Comparison of ENCODE assay signal across 8 cellular contexts in the genomic region with DNA sequence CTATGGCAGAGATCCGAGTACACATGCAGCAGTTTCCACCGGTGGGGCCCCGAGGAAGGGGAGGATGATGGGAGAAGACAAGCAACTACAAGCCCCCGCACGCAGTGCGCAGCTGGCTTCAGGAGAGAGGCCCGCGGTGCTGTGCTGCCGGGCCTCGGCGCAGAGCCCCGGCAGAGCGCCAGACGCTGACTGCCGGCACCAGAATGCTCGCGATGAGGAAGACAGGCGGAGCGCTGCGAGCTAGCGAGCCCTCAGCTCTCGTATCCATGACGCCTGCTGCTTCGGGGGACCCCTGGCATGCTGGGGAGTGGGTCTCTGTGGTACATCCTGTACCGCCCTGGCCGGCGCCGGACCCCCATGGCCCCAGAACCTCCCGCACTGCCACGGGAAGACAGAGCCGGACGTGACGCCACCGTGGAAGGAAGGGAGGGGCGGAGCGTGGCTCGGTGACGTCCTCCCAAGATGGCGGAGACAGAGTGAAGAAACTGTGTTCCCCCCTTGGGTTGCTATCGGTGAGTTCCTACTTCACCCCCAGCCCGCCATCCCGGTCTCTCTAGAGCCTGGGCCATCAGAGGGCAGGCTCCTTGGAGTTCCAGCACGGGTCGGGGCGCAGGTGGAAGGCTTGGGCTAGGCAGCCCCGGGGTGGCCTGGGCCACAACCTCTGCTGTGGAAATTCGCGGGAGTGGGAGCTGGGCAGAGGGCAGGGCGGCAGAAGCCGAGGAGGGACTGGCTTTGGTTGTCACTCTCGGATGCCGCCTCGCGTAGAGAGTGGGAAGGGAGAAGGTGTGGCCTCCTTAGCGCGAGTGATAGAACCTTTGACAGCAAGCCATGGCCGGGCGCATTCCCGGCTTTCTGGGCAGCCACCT. TPM values are rescaled to one million over a fixed set of nuclear protein-coding genes. Genes with fewer than 3 reads are reported as not detected.
DNase-seq lines count a peak whose midpoint lies in the region; ATAC-seq and TF ChIP-seq lines count a peak whose summit lies in the region.

MYNN (plus strand) TSS at position 446 of the 866 bp plus-strand sequence. CDS start 900 bp downstream, outside the sequence.

- peaks cover 42% of the 10 kb centered on the region for H3K36me3 Mint-ChIP-seq in GM23338 (ENCODE audit: low read depth)

- H2AFZ ChIP-seq in GM23338 (peak within 1 kb of the TSS; percentile 86), neural cell (ENCODE audit: low read depth, low read length) (peak within 1 kb of the TSS; percentile 98)

- H3K4me1 ChIP-seq in GM23338 (ENCODE audit: insufficient read depth) (peaks cover 27% of the 10 kb centered on the region), stomach smooth muscle (ENCODE audit: control insufficient read depth, insufficient read depth, low read length) (peaks cover 5% of the 10 kb centered on the region)

- H3K9ac ChIP-seq in neural cell (ENCODE audit: low read length) (peak within 1 kb of the TSS; percentile 99), stomach smooth muscle (ENCODE audit: low read length in 2 of 2) (peak within 1 kb of the TSS; percentile 95 to 100)

- peaks cover 44% of the 10 kb centered on the region for H3K79me2 ChIP-seq in GM23338 (replicated peaks; ENCODE audit: insufficient read depth)
- H3K79me2 ChIP-seq in neural cell (replicated peaks; ENCODE audit: insufficient read depth, low read length) = peaks cover 26% of the 10 kb centered on the region

- peaks cover 5% of the 10 kb centered on the region for H3K36me3 ChIP-seq in GM23338 (ENCODE audit: insufficient read depth)
- no peaks in the 10 kb centered on the region for H3K36me3 ChIP-seq in neural cell (ENCODE audit: insufficient read depth, low read length)
- peaks cover 6 to 18% of the 10 kb centered on the region in 2 donors for H3K36me3 ChIP-seq in stomach smooth muscle (ENCODE audit: control insufficient read depth in 2 of 2, insufficient read depth in 2 of 2, low read length in 2 of 2)

- peak within 1 kb of the TSS; percentile 74 for H3K4me2 ChIP-seq in GM23338
- peak within 1 kb of the TSS; percentile 49 for H3K4me2 ChIP-seq in neural cell (ENCODE audit: low read length)

- no peaks in the 10 kb centered on the region for H3K27me3 ChIP-seq in GM23338 (ENCODE audit: insufficient read depth)
- peaks cover 5% of the 10 kb centered on the region for H3K27me3 ChIP-seq in neural cell (ENCODE audit: insufficient read depth, low read depth, low read length)
- H3K27me3 ChIP-seq in stomach smooth muscle (ENCODE audit: control insufficient read depth in 1 of 2, insufficient read depth in 2 of 2, low read length in 2 of 2) = no peaks in the 10 kb centered on the region

- H3K9me2 ChIP-seq in GM23338 (ENCODE audit: insufficient read depth) = no peaks in the 10 kb centered on the region
- H3K9me2 ChIP-seq in neural cell (ENCODE audit: insufficient read depth, low read length) = no peaks in the 10 kb centered on the region

- peaks cover 35% of the 10 kb centered on the region for H3K4me1 Mint-ChIP-seq in GM23338

- H3K4me3 Mint-ChIP-seq in GM23338 = peak within 1 kb of the TSS; percentile 97

- H3K9me3 Mint-ChIP-seq in GM23338 = peaks cover 9% of the 10 kb centered on the region; the same call in 1 of the 3 replicates

- peak; percentile 99 for TF ChIP-seq POLR2A in Raji (IDR thresholded peaks at IDR 0.05; ENCODE audit: insufficient read depth, low read depth, low read length)

- TF ChIP-seq RAD21 in neural cell (conservative IDR thresholded peaks at IDR 0.05) = peak; percentile 64

- H4K20me1 ChIP-seq in GM23338 (replicated peaks; ENCODE audit: insufficient read depth) = no peaks in the 10 kb centered on the region
- no peaks in the 10 kb centered on the region for H4K20me1 ChIP-seq in neural cell (ENCODE audit: insufficient read depth)

- ATAC-seq in GM23338 = peak; percentile 82

- TF ChIP-seq EP300 in neural cell (conservative IDR thresholded peaks at IDR 0.05; ENCODE audit: poor library complexity, severe bottlenecking) = peak; percentile 84

- H3K9me3 ChIP-seq in neural cell (ENCODE audit: low read length) = no peaks in the 10 kb centered on the region
- no peaks in the 10 kb centered on the region for H3K9me3 ChIP-seq in stomach smooth muscle (ENCODE audit: control insufficient read depth in 2 of 2, low read length in 2 of 2)

- peak; percentile 90 for DNase-seq in EL
- peak; percentile 94 for DNase-seq in GM23338 (ENCODE audit: low spot score)
- peak; percentile 72 for DNase-seq in LNCaP clone FGC (ENCODE audit: low read depth)
- peak; percentile 87 for DNase-seq in activated effector memory CD4-positive, alpha-beta T cell treated with Interleukin-2 at 50 U/mL for 16 hours
- DNase-seq in fibroblast of villous mesenchyme (ENCODE audit: low read depth) = peak; percentile 90

- H3K4me3 ChIP-seq in GM23338 (peak within 1 kb of the TSS; percentile 96), LNCaP clone FGC (ENCODE audit: low read depth, low read length) (peak within 1 kb of the TSS; percentile 92), fibroblast of villous mesenchyme (ENCODE audit: low read depth, low read length) (peak within 1 kb of the TSS; percentile 91), neural cell (ENCODE audit: low read length) (peak within 1 kb of the TSS; percentile 93), stomach smooth muscle (ENCODE audit: low read length in 2 of 2) (peak within 1 kb of the TSS; percentile 91 to 97)

- peak within 1 kb of the TSS; percentile 96 for H3K27ac ChIP-seq in GM23338 (ENCODE audit: low read depth)
- peak within 1 kb of the TSS; percentile 99 for H3K27ac ChIP-seq in neural cell (ENCODE audit: low read length)
- peak within 1 kb of the TSS; percentile 98 for H3K27ac ChIP-seq in stomach smooth muscle (ENCODE audit: low read length)

- H3K27ac Mint-ChIP-seq in GM23338 = peak within 1 kb of the TSS; percentile 98

- H3F3A ChIP-seq in GM23338 (replicated peaks; ENCODE audit: low read depth) (peaks cover 7% of the 10 kb centered on the region; the same call in 1 of the 2 replicates), neural cell (ENCODE audit: insufficient read depth, low read length, poor library complexity, severe bottlenecking) (no peaks in the 10 kb centered on the region)

- H3K27me3 Mint-ChIP-seq in GM23338 (ENCODE audit: insufficient read depth, low read depth, poor library complexity) = peaks cover 19% of the 10 kb centered on the region

- TF ChIP-seq CTCF in GM23338 (conservative IDR thresholded peaks at IDR 0.05; ENCODE audit: low read depth in 2 of 2) (no peak), LNCaP clone FGC (IDR thresholded peaks at IDR 0.05; ENCODE audit: control insufficient read depth, extremely low read depth, insufficient read depth) (no peak), fibroblast of villous mesenchyme (IDR thresholded peaks at IDR 0.05; ENCODE audit: insufficient read depth, low read depth, low read length) (peak; percentile 23), neural cell (IDR thresholded peaks at IDR 0.05; ENCODE audit: poor library complexity, severe bottlenecking) (peak; percentile 67)

TF ChIP-seq in GM23338, 12 proteins besides CTCF, POLR2A, EP300 and RAD21:
- peak; percentile 93 for TF ChIP-seq POLR2AphosphoS5 (IDR thresholded peaks at IDR 0.05; ENCODE audit: low read depth)
- TF ChIP-seq JUNB (IDR thresholded peaks at IDR 0.05; ENCODE audit: unreplicated experiment) = no peak
- TF ChIP-seq EZH2phosphoT487 (IDR thresholded peaks at IDR 0.05; ENCODE audit: unreplicated experiment) = no peak
- peak; percentile 93 for TF ChIP-seq CREB1 (CRISPR knock-in tag; IDR thresholded peaks at IDR 0.05; ENCODE audit: low read depth)
- TF ChIP-seq, protein P1, sequence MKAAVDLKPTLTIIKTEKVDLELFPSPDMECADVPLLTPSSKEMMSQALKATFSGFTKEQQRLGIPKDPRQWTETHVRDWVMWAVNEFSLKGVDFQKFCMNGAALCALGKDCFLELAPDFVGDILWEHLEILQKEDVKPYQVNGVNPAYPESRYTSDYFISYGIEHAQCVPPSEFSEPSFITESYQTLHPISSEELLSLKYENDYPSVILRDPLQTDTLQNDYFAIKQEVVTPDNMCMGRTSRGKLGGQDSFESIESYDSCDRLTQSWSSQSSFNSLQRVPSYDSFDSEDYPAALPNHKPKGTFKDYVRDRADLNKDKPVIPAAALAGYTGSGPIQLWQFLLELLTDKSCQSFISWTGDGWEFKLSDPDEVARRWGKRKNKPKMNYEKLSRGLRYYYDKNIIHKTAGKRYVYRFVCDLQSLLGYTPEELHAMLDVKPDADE (IDR thresholded peaks at IDR 0.05) = peak; percentile 67

TF ChIP-seq in neural cell, 6 proteins besides CTCF, POLR2A, EP300 and RAD21 (continues in another document):
- TF ChIP-seq, protein P2, sequence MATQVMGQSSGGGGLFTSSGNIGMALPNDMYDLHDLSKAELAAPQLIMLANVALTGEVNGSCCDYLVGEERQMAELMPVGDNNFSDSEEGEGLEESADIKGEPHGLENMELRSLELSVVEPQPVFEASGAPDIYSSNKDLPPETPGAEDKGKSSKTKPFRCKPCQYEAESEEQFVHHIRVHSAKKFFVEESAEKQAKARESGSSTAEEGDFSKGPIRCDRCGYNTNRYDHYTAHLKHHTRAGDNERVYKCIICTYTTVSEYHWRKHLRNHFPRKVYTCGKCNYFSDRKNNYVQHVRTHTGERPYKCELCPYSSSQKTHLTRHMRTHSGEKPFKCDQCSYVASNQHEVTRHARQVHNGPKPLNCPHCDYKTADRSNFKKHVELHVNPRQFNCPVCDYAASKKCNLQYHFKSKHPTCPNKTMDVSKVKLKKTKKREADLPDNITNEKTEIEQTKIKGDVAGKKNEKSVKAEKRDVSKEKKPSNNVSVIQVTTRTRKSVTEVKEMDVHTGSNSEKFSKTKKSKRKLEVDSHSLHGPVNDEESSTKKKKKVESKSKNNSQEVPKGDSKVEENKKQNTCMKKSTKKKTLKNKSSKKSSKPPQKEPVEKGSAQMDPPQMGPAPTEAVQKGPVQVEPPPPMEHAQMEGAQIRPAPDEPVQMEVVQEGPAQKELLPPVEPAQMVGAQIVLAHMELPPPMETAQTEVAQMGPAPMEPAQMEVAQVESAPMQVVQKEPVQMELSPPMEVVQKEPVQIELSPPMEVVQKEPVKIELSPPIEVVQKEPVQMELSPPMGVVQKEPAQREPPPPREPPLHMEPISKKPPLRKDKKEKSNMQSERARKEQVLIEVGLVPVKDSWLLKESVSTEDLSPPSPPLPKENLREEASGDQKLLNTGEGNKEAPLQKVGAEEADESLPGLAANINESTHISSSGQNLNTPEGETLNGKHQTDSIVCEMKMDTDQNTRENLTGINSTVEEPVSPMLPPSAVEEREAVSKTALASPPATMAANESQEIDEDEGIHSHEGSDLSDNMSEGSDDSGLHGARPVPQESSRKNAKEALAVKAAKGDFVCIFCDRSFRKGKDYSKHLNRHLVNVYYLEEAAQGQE (IDR thresholded peaks at IDR 0.05; ENCODE audit: borderline replicate concordance) = peak; percentile 62
- TF ChIP-seq POLR2AphosphoS5 (IDR thresholded peaks at IDR 0.05) = peak; percentile 99
- TF ChIP-seq MXI1 (conservative IDR thresholded peaks at IDR 0.05; ENCODE audit: poor library complexity, severe bottlenecking) = peak; percentile 67
- no peak for TF ChIP-seq EZH2 (IDR thresholded peaks at IDR 0.05; ENCODE audit: borderline replicate concordance, insufficient read depth, low read length, poor library complexity, severe bottlenecking)

RNA-seq across cellular contexts. Expression of gene MYNN, which starts in this region (rescaled TPM):
- 19.4 and 20.6 TPM in 2 replicates for total RNA-seq in GM23338 (2014; rRNA removed; shearing (Covaris generic))
- polyA plus RNA-seq in GM23338 (2016; fragmentation: Nextera tagmentation; extraction: Ambion mirVana) (10.8 and 14.2 TPM in 2 replicates), neural cell (27.0 and 28.1 TPM in 2 replicates)
- 20.9 and 25.5 TPM in 2 replicates for total RNA-seq in fibroblast of villous mesenchyme
- 50.2 and 50.6 TPM in 2 replicates for polyA minus RNA-seq in neural cell

Comparison
In these comparisons a context has a peak if more than half of its experiments do, and no peak if none do; other contexts are left out.
1. Peak in every context shown above with its lines: DNase-seq, ATAC-seq, H3K4me3 ChIP-seq and H3K27ac ChIP-seq.
2. CTCF ChIP-seq: peak in fibroblast of villous mesenchyme (single experiment) and neural cell (single experiment); none in GM23338 (0 of 2) and LNCaP clone FGC (single experiment).